ENCODE assay signal across 2 cellular contexts in genomic region chr10:47447740-47448139, GRCh38.
TF ChIP-seq lines count a peak whose summit lies in the region.

No MANE protein-coding gene starts in this region.

TF ChIP-seq in HepG2, 621 proteins besides CTCF, POLR2A, EP300 and RAD21:
- 0 out of 2 replicates have a peak, but pooled peaks have one; percentile 10 for TF ChIP-seq SKIL (CRISPR knock-in tag; IDR thresholded peaks at IDR 0.05; ENCODE audit: borderline replicate concordance)
- TF ChIP-seq XRCC5 (optimal IDR thresholded peaks at IDR 0.05; ENCODE audit: low read length): no peak
- no peak for TF ChIP-seq ZNF589 (CRISPR knock-in tag; conservative IDR thresholded peaks at IDR 0.05)
- TF ChIP-seq, protein P1, sequence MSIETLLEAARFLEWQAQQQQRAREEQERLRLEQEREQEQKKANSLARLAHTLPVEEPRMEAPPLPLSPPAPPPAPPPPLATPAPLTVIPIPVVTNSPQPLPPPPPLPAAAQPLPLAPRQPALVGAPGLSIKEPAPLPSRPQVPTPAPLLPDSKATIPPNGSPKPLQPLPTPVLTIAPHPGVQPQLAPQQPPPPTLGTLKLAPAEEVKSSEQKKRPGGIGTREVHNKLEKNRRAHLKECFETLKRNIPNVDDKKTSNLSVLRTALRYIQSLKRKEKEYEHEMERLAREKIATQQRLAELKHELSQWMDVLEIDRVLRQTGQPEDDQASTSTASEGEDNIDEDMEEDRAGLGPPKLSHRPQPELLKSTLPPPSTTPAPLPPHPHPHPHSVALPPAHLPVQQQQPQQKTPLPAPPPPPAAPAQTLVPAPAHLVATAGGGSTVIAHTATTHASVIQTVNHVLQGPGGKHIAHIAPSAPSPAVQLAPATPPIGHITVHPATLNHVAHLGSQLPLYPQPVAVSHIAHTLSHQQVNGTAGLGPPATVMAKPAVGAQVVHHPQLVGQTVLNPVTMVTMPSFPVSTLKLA (IDR thresholded peaks at IDR 0.05): peak; percentile 54; the same call in 1 of the 2 replicates

TF ChIP-seq in IMR-90, 13 proteins besides CTCF, POLR2A, EP300 and RAD21:
- TF ChIP-seq CHD1 (IDR thresholded peaks at IDR 0.05; ENCODE audit: low read depth, low read length) (no peak), RFX5 (IDR thresholded peaks at IDR 0.05; ENCODE audit: low read depth, low read length) (no peak), MXI1 (IDR thresholded peaks at IDR 0.05; ENCODE audit: borderline replicate concordance, low read depth, low read length) (no peak), RCOR1 (IDR thresholded peaks at IDR 0.05; ENCODE audit: insufficient replicate concordance, low read length) (no peak), NFE2L2 (IDR thresholded peaks at IDR 0.05; ENCODE audit: low read depth, low read length) (no peak), FOS (IDR thresholded peaks at IDR 0.05; ENCODE audit: low read depth, low read length) (no peak), BHLHE40 (IDR thresholded peaks at IDR 0.05; ENCODE audit: low read depth, low read length) (no peak), MAFK (IDR thresholded peaks at IDR 0.05; ENCODE audit: low read depth, low read length) (no peak), MAZ (IDR thresholded peaks at IDR 0.05; ENCODE audit: borderline replicate concordance, low read depth, low read length) (no peak), CEBPB (IDR thresholded peaks at IDR 0.05; ENCODE audit: low read depth, low read length) (no peak), SMC3 (IDR thresholded peaks at IDR 0.05; ENCODE audit: low read depth, low read length) (no peak)
- TF ChIP-seq, protein P2, sequence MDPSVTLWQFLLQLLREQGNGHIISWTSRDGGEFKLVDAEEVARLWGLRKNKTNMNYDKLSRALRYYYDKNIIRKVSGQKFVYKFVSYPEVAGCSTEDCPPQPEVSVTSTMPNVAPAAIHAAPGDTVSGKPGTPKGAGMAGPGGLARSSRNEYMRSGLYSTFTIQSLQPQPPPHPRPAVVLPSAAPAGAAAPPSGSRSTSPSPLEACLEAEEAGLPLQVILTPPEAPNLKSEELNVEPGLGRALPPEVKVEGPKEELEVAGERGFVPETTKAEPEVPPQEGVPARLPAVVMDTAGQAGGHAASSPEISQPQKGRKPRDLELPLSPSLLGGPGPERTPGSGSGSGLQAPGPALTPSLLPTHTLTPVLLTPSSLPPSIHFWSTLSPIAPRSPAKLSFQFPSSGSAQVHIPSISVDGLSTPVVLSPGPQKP (IDR thresholded peaks at IDR 0.05; ENCODE audit: borderline replicate concordance, low read depth, low read length): no peak
- TF ChIP-seq, protein P3, sequence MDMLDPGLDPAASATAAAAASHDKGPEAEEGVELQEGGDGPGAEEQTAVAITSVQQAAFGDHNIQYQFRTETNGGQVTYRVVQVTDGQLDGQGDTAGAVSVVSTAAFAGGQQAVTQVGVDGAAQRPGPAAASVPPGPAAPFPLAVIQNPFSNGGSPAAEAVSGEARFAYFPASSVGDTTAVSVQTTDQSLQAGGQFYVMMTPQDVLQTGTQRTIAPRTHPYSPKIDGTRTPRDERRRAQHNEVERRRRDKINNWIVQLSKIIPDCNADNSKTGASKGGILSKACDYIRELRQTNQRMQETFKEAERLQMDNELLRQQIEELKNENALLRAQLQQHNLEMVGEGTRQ (IDR thresholded peaks at IDR 0.05; ENCODE audit: low read depth, low read length): no peak
TF ChIP-seq in IMR-90: peak in this region for 0.
